Comparison of ENCODE assay signal across 9 cellular contexts in the genomic region with DNA sequence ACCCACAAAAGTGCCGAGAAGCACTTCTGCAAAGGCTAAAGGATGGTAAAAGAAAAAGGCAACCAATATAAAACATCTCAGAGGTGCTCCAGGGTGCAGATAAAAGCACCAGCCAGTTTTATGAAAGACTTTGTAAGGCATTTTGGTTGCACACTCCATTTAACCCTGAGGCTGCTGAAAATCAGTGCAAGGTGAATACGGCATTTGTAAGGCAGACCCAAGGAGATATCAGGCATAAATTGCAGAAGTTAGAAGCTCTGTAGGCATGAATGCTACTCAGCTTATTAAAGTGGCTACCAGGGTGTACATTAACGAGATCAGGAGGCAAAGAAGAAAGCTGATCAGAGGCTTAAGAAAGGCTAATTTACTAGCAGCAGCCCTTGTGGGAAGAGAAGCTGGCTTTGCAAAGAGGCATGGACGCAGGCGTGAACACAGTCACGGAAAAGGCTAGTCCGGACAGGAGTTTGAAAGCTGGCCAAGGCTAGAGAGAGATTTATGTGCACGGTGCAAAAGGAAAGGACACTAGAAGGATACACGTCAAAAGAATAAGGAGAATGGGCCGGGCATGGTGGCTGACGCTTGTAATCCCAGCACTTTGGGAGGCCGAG.
A peak's percentile ranks its signal among the peaks of the same experiment; 100 is the strongest.
DNase-seq lines count a peak whose midpoint lies in the region; TF ChIP-seq lines count a peak whose summit lies in the region.
"Had no signal": no experiment of that assay in that cellular context is flagged by ENCODE, and none has a peak within 500 bp of the region (broad histone marks: within the 10 kb centered on the region; RNA-seq: fewer than 3 reads in every experiment).

No MANE protein-coding gene starts in this region.

- DNase-seq in CD8-positive, alpha-beta memory T cell, result no peak
- DNase-seq in PC-9 (no peak), KBM-7 (no peak), epidermal melanocyte (ENCODE audit: insufficient read length, low spot score) (no peak), NCI-H510A treated with DMSO at 0.1 percent for 48 hours (lab: John Stamatoyannopoulos, UW) (no peak), HK-2 (ENCODE audit: unreplicated experiment) (no peak)
- DNase-seq: cerebellar nuclear complex had no signal

- H2AFZ ChIP-seq in PC-9, result peak overlapping the region; percentile 84

- CTCF ChIA-PET in CD8-positive, alpha-beta memory T cell (lab: Charles Lee), result no interaction called here
- CTCF ChIA-PET in PC-9 (lab: Charles Lee), result no interaction called here

- no peaks in the 10 kb centered on the region for H3K36me3 ChIP-seq in CD8-positive, alpha-beta memory T cell (ENCODE audit: insufficient read depth, low read length)
- H3K36me3 ChIP-seq in PC-9 (ENCODE audit: low read depth) (no peaks in the 10 kb centered on the region), esophagus (ENCODE audit: control insufficient read depth in 2 of 2, insufficient read depth in 2 of 2, low read length in 1 of 2) (no peaks in the 10 kb centered on the region), neutrophil (no peaks in the 10 kb centered on the region)

- H3K4me3 ChIP-seq in CD8-positive, alpha-beta memory T cell (ENCODE audit: low read length), result peak overlapping the region; percentile 69
- H3K4me3 ChIP-seq in PC-9, result peak overlapping the region; percentile 63
- peak overlapping the region in 1 of 2 donors; percentile 44 for H3K4me3 ChIP-seq in esophagus (ENCODE audit: low read depth in 1 of 2, low read length in 2 of 2)
- H3K4me3 ChIP-seq in neutrophil (ENCODE audit: low read depth in 1 of 2, low read length in 1 of 2), result peak overlapping the region; percentile 59 to 60

- in situ Hi-C loops in KBM-7 (cut with MboI; ENCODE audit: low pct_unique_long_range_greater_than_20kb, low sequenced_read_pairs), result no loop called here

- H3K9me3 ChIP-seq in CD8-positive, alpha-beta memory T cell (ENCODE audit: low read length), result no peaks in the 10 kb centered on the region
- H3K9me3 ChIP-seq in PC-9 (ENCODE audit: insufficient read depth, low read depth) (no peaks in the 10 kb centered on the region), esophagus (ENCODE audit: control insufficient read depth in 2 of 2, insufficient read depth in 1 of 2, low read depth in 1 of 2, low read length in 1 of 2) (no peaks in the 10 kb centered on the region), neutrophil (no peaks in the 10 kb centered on the region)

- TF ChIP-seq CTCF in PC-9 (conservative IDR thresholded peaks at IDR 0.05) (no peak), neutrophil (IDR thresholded peaks at IDR 0.05) (no peak)

- POLR2A ChIA-PET in CD8-positive, alpha-beta memory T cell (lab: Charles Lee), result no interaction called here
- POLR2A ChIA-PET in PC-9 (lab: Charles Lee; ENCODE audit: unreplicated experiment), result interaction anchor here (0.6 kb wide), 1 partner anchor 267 kb away, joined by 4 read pairs; no protein-coding TSS in a partner anchor

- peak overlapping the region; percentile 66 for H3K27ac ChIP-seq in CD8-positive, alpha-beta memory T cell (ENCODE audit: low read depth, low read length)
- H3K27ac ChIP-seq in PC-9 (no peak overlapping the region), esophagus (ENCODE audit: low read depth in 2 of 2, low read length in 1 of 2) (peak overlapping the region; percentile 14 to 24), neutrophil (peak overlapping the region; percentile 83)

- H3K36me3 Mint-ChIP-seq in CD8-positive, alpha-beta memory T cell, result peaks cover 0 to 8% (median 4%) of the 10 kb centered on the region in 3 donors

- peaks cover 6% of the 10 kb centered on the region for H3K4me1 ChIP-seq in CD8-positive, alpha-beta memory T cell (ENCODE audit: insufficient read depth, low read length)
- H3K4me1 ChIP-seq in PC-9 (replicated peaks; ENCODE audit: insufficient read depth) (no peaks in the 10 kb centered on the region), esophagus (ENCODE audit: control insufficient read depth in 2 of 2, insufficient read depth in 2 of 2, low read length in 1 of 2) (no peaks in the 10 kb centered on the region), neutrophil (ENCODE audit: control insufficient read depth in 1 of 2, insufficient read depth in 1 of 2, low read depth in 1 of 2, low read length in 1 of 2) (peaks cover 20 to 24% of the 10 kb centered on the region in 2 experiments)

- no peaks in the 10 kb centered on the region for H3F3A ChIP-seq in PC-9 (ENCODE audit: insufficient read depth, low read depth)

- H3K4me2 ChIP-seq in PC-9, result peak overlapping the region; percentile 81

- no peaks in the 10 kb centered on the region for H3K79me2 ChIP-seq in PC-9 (ENCODE audit: low read depth)

- intact Hi-C loops in PC-9 (cut with micrococcal nuclease; ENCODE audit: unreplicated experiment), result no loop called here

- no peaks in the 10 kb centered on the region for H3K27me3 Mint-ChIP-seq in CD8-positive, alpha-beta memory T cell

- H3K27me3 ChIP-seq in CD8-positive, alpha-beta memory T cell (ENCODE audit: insufficient read depth, low read length, poor library complexity, severe bottlenecking), result no peaks in the 10 kb centered on the region
- H3K27me3 ChIP-seq in PC-9 (ENCODE audit: insufficient read depth, low read depth) (no peaks in the 10 kb centered on the region), esophagus (ENCODE audit: control insufficient read depth in 1 of 2, insufficient read depth in 2 of 2, low read length in 2 of 2) (no peaks in the 10 kb centered on the region), neutrophil (no peaks in the 10 kb centered on the region)

- no TSS peak for BruUV-seq in PC-9 (replicated peaks; lab: Mats Ljungman, UMichigan)

- WGBS in esophagus, 2 donors, result 24 to 26% methylated on average over 12 of the region's 12 CpGs

- no peaks in the 10 kb centered on the region for H4K20me1 ChIP-seq in PC-9 (ENCODE audit: insufficient read depth)

- peak overlapping the region; percentile 79 to 94 (median 91) for H3K4me3 Mint-ChIP-seq in CD8-positive, alpha-beta memory T cell

- H3K27ac Mint-ChIP-seq in CD8-positive, alpha-beta memory T cell, result peak overlapping the region; percentile 9 to 93 (median 86)

- no peaks in the 10 kb centered on the region for H3K9me2 ChIP-seq in PC-9 (ENCODE audit: insufficient read depth)

- H3K4me1 Mint-ChIP-seq in CD8-positive, alpha-beta memory T cell, result peaks cover 19 to 21% (median 20%) of the 10 kb centered on the region in 3 donors

- H3K9me3 Mint-ChIP-seq in CD8-positive, alpha-beta memory T cell, result no peaks in the 10 kb centered on the region
